ENCODE assay signal across 8 cellular contexts in the genomic region with DNA sequence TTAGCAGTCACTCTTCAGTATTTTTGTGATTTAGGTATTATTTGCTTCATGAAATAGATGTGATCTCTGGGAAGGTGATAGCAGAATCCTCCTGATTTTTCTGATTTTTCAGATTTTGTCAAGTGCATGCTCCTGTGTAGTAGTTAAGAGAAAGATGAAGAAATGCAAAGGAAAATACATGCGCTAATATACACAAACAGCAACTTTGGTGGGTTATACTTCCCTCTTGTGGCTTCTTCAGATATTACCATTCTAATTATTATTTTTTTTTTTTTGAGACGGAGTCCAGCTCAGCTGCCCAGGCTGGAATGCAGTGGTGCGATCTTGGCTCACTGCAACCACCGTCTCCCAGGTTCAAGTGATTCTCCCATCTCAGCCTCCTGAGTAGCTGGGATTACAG. TPM values are rescaled to one million over a fixed set of nuclear protein-coding genes. Genes with fewer than 3 reads are reported as not detected.
DNase-seq lines count a peak whose midpoint lies in the region; TF ChIP-seq lines count a peak whose summit lies in the region.

No MANE protein-coding gene starts in this region.

- TF ChIP-seq CTCF in fibroblast of the aortic adventitia (IDR thresholded peaks at IDR 0.05; ENCODE audit: insufficient read depth, low read length), result peak; percentile 48
- peak; percentile 24 to 64 (median 57) for TF ChIP-seq CTCF in spleen (IDR thresholded peaks at IDR 0.05 in 8 of 11, conservative IDR thresholded peaks at IDR 0.05 in 3 of 11)

- no peak for TF ChIP-seq POLR2A in spleen (IDR thresholded peaks at IDR 0.05)

- peak overlapping the region in 7 of 8 donors; percentile 62 to 92 (median 87) for H3K27ac ChIP-seq in spleen

- H3K9me3 ChIP-seq in spleen, result no peaks in the 10 kb centered on the region

- CTCF ChIA-PET in HEK293T (lab: Yijun Ruan, JAX), result interaction anchor here (0.6 to 1.4 kb wide), 4 partner anchors 15 to 204 kb away, joined by 3 to 5 read pairs (median 4); no protein-coding TSS in a partner anchor

- POLR2A ChIA-PET in HEK293T (lab: Yijun Ruan, JAX), result interaction anchor here (1.9 kb wide), 1 partner anchor 31 kb away, joined by 10 read pairs; a partner anchor contains a TSS

- DNase-seq in SIG-M5 treated with dmso at 0.1 percent for 504 hours (lab: John Stamatoyannopoulos, UW; ENCODE audit: unreplicated experiment) (peak; percentile 80), SIG-M5 (lab: John Stamatoyannopoulos, UW) (no peak), HEK293T (ENCODE audit: extremely low spot score) (peak; percentile 28), SK-N-DZ (ENCODE audit: low spot score) (peak; percentile 34), fibroblast of the aortic adventitia (ENCODE audit: low read depth) (peak; percentile 62), spleen (no peak), cortex of kidney (lab: John Stamatoyannopoulos, UW) (no peak), DMS79 (lab: John Stamatoyannopoulos, UW) (no peak)

- H3K4me3 ChIP-seq in fibroblast of the aortic adventitia (ENCODE audit: low read depth, low read length), result no peak overlapping the region
- peak overlapping the region in 3 of 8 donors; percentile 11 to 55 (median 12) for H3K4me3 ChIP-seq in spleen

- peaks cover 0 to 47% (median 8%) of the 10 kb centered on the region in 6 donors for H3K36me3 ChIP-seq in spleen

- H3K4me1 ChIP-seq in spleen, result peaks cover 5 to 80% (median 29%) of the 10 kb centered on the region in 6 donors

- H3K27me3 ChIP-seq in spleen (replicated peaks in 1 of 7), result no peaks in the 10 kb centered on the region

- intact Hi-C loops in spleen (cut with DNase I; ENCODE audit: low total_unique reads), result no loop called here

- 51 to 69% (median 57%) methylated on average over 4 of the region's 4 CpGs for WGBS in spleen, 5 donors

TF ChIP-seq in HEK293T, 16 proteins besides CTCF, POLR2A, EP300 and RAD21:
- TF ChIP-seq LEF1 (IDR thresholded peaks at IDR 0.05; ENCODE audit: borderline replicate concordance) (no peak), ZNF384 (IDR thresholded peaks at IDR 0.05) (peak; percentile 86)
TF ChIP-seq in HEK293T: peak in this region for 1.

RNA-seq across cellular contexts. Expression of a gene that starts 31.7 kb away (rescaled TPM):
- 280 and 292 TPM in 2 replicates for polyA plus RNA-seq in SK-N-DZ (2014; cell fraction: cytosol; rRNA removed)
- 88.9 and 108 TPM in 2 replicates for polyA plus RNA-seq in SK-N-DZ (2014; cell fraction: nucleus; rRNA removed)
- 39.2 and 52.7 TPM in 2 replicates for total RNA-seq in fibroblast of the aortic adventitia (ENCODE audit: low replicate concordance)
- total RNA-seq in spleen, result 10 to 100 TPM; 24.0 to 68.8 (median 38.5) TPM
- 10 to 100 TPM in 2 of 3 donors, 1 to 10 TPM in 1; 7.5 to 19.7 (median 15.8) TPM for polyA plus RNA-seq in spleen

Comparison
In these comparisons a context has a peak if more than half of its experiments do, and no peak if none do; other contexts are left out.
1. DNase-seq: peak in SIG-M5 treated with dmso at 0.1 percent for 504 hours (single experiment), HEK293T (single experiment), SK-N-DZ (single experiment) and fibroblast of the aortic adventitia (single experiment); none in SIG-M5 (single experiment), spleen (single experiment), cortex of kidney (single experiment) and DMS79 (single experiment).